In genomic region chr2:46363535-46364170, GRCh38 we compare ENCODE assay signal across 10 cellular contexts.
DNase-seq lines count a peak whose midpoint lies in the region; ATAC-seq and TF ChIP-seq lines count a peak whose summit lies in the region.
"Had no signal": no experiment of that assay in that cellular context is flagged by ENCODE, and none has a peak within 500 bp of the region (broad histone marks: within the 10 kb centered on the region; RNA-seq: fewer than 3 reads in every experiment).

No MANE protein-coding gene starts in this region.

- intact Hi-C loops in sciatic nerve (cut with DNase I) = loop anchor here (10.0 kb wide), 1 partner anchor 299 kb away; no protein-coding TSS in a partner anchor

- H2AFZ ChIP-seq in neuronal stem cell (ENCODE audit: low read length) = no peak overlapping the region

- H2BK15ac ChIP-seq in neuronal stem cell (ENCODE audit: low read length) = no peak overlapping the region

- no peaks in the 10 kb centered on the region for H3K36me3 ChIP-seq in neuronal stem cell (replicated peaks in 1 of 2; ENCODE audit: control insufficient read depth in 2 of 2, insufficient read depth in 2 of 2, low read length in 2 of 2)

- no peak overlapping the region for H3K27ac ChIP-seq in neuronal stem cell (replicated peaks; ENCODE audit: low read length)
- H3K27ac ChIP-seq: SK-N-MC had no signal

- H4K91ac ChIP-seq in neuronal stem cell (ENCODE audit: low read depth, low read length, poor library complexity) = no peak overlapping the region

- H2BK120ac ChIP-seq in neuronal stem cell (ENCODE audit: low read depth, low read length) = no peak overlapping the region

- no peak overlapping the region for H3K9ac ChIP-seq in neuronal stem cell (ENCODE audit: low read depth, low read length, poor library complexity)

- H4K8ac ChIP-seq in neuronal stem cell (ENCODE audit: low read depth, low read length) = no peak overlapping the region

- no peak overlapping the region for H2BK5ac ChIP-seq in neuronal stem cell (ENCODE audit: low read length)

- H3K18ac ChIP-seq in neuronal stem cell (ENCODE audit: low read length) = no peak overlapping the region

- peaks cover 0 to 3% (median 0%) of the 10 kb centered on the region in 3 experiments for H3K27me3 ChIP-seq in neuronal stem cell (ENCODE audit: control insufficient read depth in 3 of 3, insufficient read depth in 3 of 3, low read depth in 1 of 3, low read length in 3 of 3)

- no peak overlapping the region for H3K4ac ChIP-seq in neuronal stem cell (ENCODE audit: low read length)

- H3K9me3 ChIP-seq in neuronal stem cell (replicated peaks in 1 of 2; ENCODE audit: control insufficient read depth in 2 of 2, insufficient read depth in 1 of 2, low read depth in 1 of 2, low read length in 2 of 2) = peaks cover 0 to 7% of the 10 kb centered on the region in 2 donors

- WGBS in neuronal stem cell (ENCODE audit: extremely low coverage in 2 of 2, insufficient read length in 2 of 2, insufficient replicate concordance in 1 of 2), 2 donors = no CpG with 5 or more reads among the region's 4 CpGs

- H3K4me3 ChIP-seq in choroid plexus epithelial cell (ENCODE audit: low read depth, low read length) = no peak overlapping the region
- no peak overlapping the region for H3K4me3 ChIP-seq in neuronal stem cell (ENCODE audit: low read length in 2 of 2)
- H3K4me3 ChIP-seq: SK-N-MC had no signal

- H2AK5ac ChIP-seq in neuronal stem cell (ENCODE audit: low read depth, low read length) = no peak overlapping the region

- no peak overlapping the region for H3K14ac ChIP-seq in neuronal stem cell (ENCODE audit: low read length)

- H3K79me1 ChIP-seq in neuronal stem cell (ENCODE audit: low read depth, low read length) = no peaks in the 10 kb centered on the region

- no peak overlapping the region for H3K23ac ChIP-seq in neuronal stem cell (ENCODE audit: low read depth, low read length, poor library complexity)

- ATAC-seq in sciatic nerve = peak; percentile 55

- no peaks in the 10 kb centered on the region for H3K4me1 ChIP-seq in neuronal stem cell (ENCODE audit: control insufficient read depth in 2 of 2, insufficient read depth in 1 of 2, low read depth in 1 of 2, low read length in 2 of 2)

- no peak overlapping the region for H3K4me2 ChIP-seq in neuronal stem cell (ENCODE audit: insufficient read depth, low read length, poor library complexity, severe bottlenecking)

- no peak overlapping the region for H2BK12ac ChIP-seq in neuronal stem cell (ENCODE audit: low read length)

- TF ChIP-seq CTCF in choroid plexus epithelial cell (conservative IDR thresholded peaks at IDR 0.05; ENCODE audit: low read depth, low read length) = no peak

- DNase-seq in ELR (ENCODE audit: low read depth) (peak; percentile 80), NCI-H82 (lab: John Stamatoyannopoulos, UW) (peak; percentile 86), choroid plexus epithelial cell (ENCODE audit: low read depth) (peak; percentile 85), sciatic nerve (ENCODE audit: low spot score) (no peak), neuronal stem cell (ENCODE audit: low spot score) (no peak), iPS-NIHi7 (ENCODE audit: extremely low spot score) (no peak)
- DNase-seq in activated effector memory CD4-positive, alpha-beta T cell treated with anti-CD3 and anti-CD28 coated beads, Interleukin-2, amount 50 U/mL, for 16 hours = no peak
- DNase-seq: mesendoderm, NCI-H2107 had no signal

Comparison
In these comparisons a context has a peak if more than half of its experiments do, and no peak if none do; other contexts are left out.
1. DNase-seq: peak in ELR (single experiment), NCI-H82 (single experiment) and choroid plexus epithelial cell (single experiment); none in sciatic nerve (single experiment), activated effector memory CD4-positive, alpha-beta T cell treated with anti-CD3 and anti-CD28 coated beads, Interleukin-2, amount 50 U/mL, for 16 hours (single experiment), neuronal stem cell (single experiment) and iPS-NIHi7 (single experiment).